ENCODE assay signal across 12 cellular contexts in the genomic region with DNA sequence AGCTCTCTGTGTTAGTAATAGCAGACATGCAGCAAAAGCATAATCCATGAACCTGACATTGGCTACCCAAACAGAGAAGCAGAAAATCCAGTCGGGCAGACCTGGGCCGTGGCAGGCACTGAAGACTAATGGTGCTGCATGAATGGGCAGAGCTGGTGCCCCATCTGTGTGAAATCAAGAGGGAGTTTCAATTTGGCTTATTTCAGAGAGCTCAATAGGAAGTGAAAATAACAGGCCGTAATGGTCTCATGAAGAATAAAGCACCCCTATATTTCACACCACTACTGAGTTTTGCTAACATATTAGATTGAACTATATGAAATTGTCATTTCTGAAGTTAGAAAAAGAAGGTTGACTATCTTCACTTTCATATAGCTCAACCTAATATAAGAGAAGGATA.
DNase-seq lines count a peak whose midpoint lies in the region; ATAC-seq and TF ChIP-seq lines count a peak whose summit lies in the region.
"Had no signal": no experiment of that assay in that cellular context is flagged by ENCODE, and none has a peak within 500 bp of the region (broad histone marks: within the 10 kb centered on the region; RNA-seq: fewer than 3 reads in every experiment).

No MANE protein-coding gene starts in this region.

- ATAC-seq in GM18868 (IDR thresholded peaks at IDR 0.05; ENCODE audit: unreplicated experiment) (peak; percentile 96), GM21786 (IDR thresholded peaks at IDR 0.05; ENCODE audit: unreplicated experiment) (peak; percentile 99), HG03457 (IDR thresholded peaks at IDR 0.05; ENCODE audit: unreplicated experiment) (peak; percentile 89)
- ATAC-seq: PC-3 had no signal

- no peaks in the 10 kb centered on the region for H3K36me3 ChIP-seq in smooth muscle cell (ENCODE audit: low read depth)
- H3K36me3 ChIP-seq: prostate gland had no signal

- H3K27me3 ChIP-seq in smooth muscle cell (ENCODE audit: low read depth): no peaks in the 10 kb centered on the region

- H3K4me2 ChIP-seq in smooth muscle cell: no peak overlapping the region

- no peak overlapping the region for H3K9ac ChIP-seq in smooth muscle cell (ENCODE audit: low read depth)

- WGBS in smooth muscle cell (ENCODE audit: low lambda C conversion rate): 73% methylated on average over 3 of the region's 3 CpGs

- no peaks in the 10 kb centered on the region for H3F3A ChIP-seq in smooth muscle cell (ENCODE audit: low read depth)

- no peaks in the 10 kb centered on the region for H3K4me1 ChIP-seq in smooth muscle cell (ENCODE audit: low read depth)
- H3K4me1 ChIP-seq: prostate gland had no signal

- DNase-seq in mesenteric fat pad (ENCODE audit: low spot score): peak; percentile 57
- DNase-seq in HEK293T (ENCODE audit: extremely low spot score): no peak
- DNase-seq in smooth muscle cell (lab: John Stamatoyannopoulos, UW; ENCODE audit: unreplicated experiment): no peak
- no peak for DNase-seq in AML-193 (lab: John Stamatoyannopoulos, UW)
- DNase-seq in activated CD4-positive, alpha-beta T cell treated with anti-CD3 and anti-CD28 coated beads for 4 hours: no peak
- DNase-seq: activated CD4-positive, alpha-beta memory T cell treated with anti-CD3 and anti-CD28 coated beads for 36 hours; KBM-7; PC-3 had no signal

- POLR2A ChIA-PET in HEK293T (lab: Yijun Ruan, JAX): no interaction called here

- TF ChIP-seq CTCF in smooth muscle cell (IDR thresholded peaks at IDR 0.05; ENCODE audit: borderline replicate concordance, insufficient read depth, poor library complexity, severe bottlenecking): no peak

- no peaks in the 10 kb centered on the region for H4K20me1 ChIP-seq in smooth muscle cell (ENCODE audit: low read depth)

- no peak overlapping the region for H2AFZ ChIP-seq in smooth muscle cell (ENCODE audit: low read depth)

- no peaks in the 10 kb centered on the region for H3K9me3 ChIP-seq in smooth muscle cell (replicated peaks; ENCODE audit: low read depth)
- H3K9me3 ChIP-seq: prostate gland had no signal

- no peak overlapping the region for H3K4me3 ChIP-seq in smooth muscle cell
- H3K4me3 ChIP-seq: prostate gland had no signal

- no peak overlapping the region for H3K27ac ChIP-seq in smooth muscle cell (ENCODE audit: low read depth)
- H3K27ac ChIP-seq: prostate gland had no signal

- H3K79me2 ChIP-seq in smooth muscle cell (ENCODE audit: low read depth): no peaks in the 10 kb centered on the region

- CTCF ChIA-PET in HEK293T (lab: Yijun Ruan, JAX): no interaction called here

TF ChIP-seq in HEK293T, 16 proteins besides CTCF, POLR2A, EP300 and RAD21:
- TF ChIP-seq NFRKB (IDR thresholded peaks at IDR 0.05) (no peak), TARDBP (IDR thresholded peaks at IDR 0.05) (no peak), SP1 (IDR thresholded peaks at IDR 0.05) (no peak), FOXM1 (IDR thresholded peaks at IDR 0.05; ENCODE audit: borderline replicate concordance) (no peak), L3MBTL2 (conservative IDR thresholded peaks at IDR 0.05) (no peak), FOXA1 (IDR thresholded peaks at IDR 0.05) (no peak), ZNF384 (IDR thresholded peaks at IDR 0.05) (no peak), FOXK2 (IDR thresholded peaks at IDR 0.05) (no peak), ARNT (IDR thresholded peaks at IDR 0.05) (no peak), SUZ12 (IDR thresholded peaks at IDR 0.05) (no peak)
